1 cellular context compared by ENCODE assay signal in the genomic region with DNA sequence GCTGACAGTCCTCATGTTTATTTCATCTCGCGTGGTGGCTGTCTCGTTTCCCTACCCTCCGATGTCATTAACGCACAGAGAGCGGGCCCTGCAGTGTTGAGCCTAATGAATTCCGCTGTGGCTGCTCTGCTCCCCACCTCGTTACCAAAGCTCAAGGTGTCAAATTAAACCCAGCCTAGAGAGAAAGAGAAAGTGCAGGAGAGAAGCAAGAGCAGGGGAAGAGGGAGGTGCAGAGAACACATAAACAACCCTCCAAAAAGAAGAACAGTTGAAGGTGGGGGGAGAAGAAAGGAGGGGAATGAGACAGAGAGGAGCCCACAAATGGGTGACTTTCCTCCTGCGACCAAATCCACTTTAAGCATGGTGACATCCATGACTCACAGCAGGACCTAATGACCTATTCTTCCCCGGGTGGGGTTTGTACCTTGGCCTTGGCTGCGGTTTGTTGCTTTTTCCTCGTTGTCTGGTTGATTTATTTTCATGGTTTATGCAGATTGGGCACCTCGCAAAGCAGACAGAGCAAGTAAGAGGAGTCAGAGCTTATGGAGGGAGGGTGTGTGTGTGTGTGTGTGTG.
TF ChIP-seq lines count a peak whose summit lies in the region.

No MANE protein-coding gene starts in this region.

TF ChIP-seq in liver, 16 proteins besides CTCF, POLR2A, EP300 and RAD21 (continued from another document):
- TF ChIP-seq, protein P1, sequence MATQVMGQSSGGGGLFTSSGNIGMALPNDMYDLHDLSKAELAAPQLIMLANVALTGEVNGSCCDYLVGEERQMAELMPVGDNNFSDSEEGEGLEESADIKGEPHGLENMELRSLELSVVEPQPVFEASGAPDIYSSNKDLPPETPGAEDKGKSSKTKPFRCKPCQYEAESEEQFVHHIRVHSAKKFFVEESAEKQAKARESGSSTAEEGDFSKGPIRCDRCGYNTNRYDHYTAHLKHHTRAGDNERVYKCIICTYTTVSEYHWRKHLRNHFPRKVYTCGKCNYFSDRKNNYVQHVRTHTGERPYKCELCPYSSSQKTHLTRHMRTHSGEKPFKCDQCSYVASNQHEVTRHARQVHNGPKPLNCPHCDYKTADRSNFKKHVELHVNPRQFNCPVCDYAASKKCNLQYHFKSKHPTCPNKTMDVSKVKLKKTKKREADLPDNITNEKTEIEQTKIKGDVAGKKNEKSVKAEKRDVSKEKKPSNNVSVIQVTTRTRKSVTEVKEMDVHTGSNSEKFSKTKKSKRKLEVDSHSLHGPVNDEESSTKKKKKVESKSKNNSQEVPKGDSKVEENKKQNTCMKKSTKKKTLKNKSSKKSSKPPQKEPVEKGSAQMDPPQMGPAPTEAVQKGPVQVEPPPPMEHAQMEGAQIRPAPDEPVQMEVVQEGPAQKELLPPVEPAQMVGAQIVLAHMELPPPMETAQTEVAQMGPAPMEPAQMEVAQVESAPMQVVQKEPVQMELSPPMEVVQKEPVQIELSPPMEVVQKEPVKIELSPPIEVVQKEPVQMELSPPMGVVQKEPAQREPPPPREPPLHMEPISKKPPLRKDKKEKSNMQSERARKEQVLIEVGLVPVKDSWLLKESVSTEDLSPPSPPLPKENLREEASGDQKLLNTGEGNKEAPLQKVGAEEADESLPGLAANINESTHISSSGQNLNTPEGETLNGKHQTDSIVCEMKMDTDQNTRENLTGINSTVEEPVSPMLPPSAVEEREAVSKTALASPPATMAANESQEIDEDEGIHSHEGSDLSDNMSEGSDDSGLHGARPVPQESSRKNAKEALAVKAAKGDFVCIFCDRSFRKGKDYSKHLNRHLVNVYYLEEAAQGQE (IDR thresholded peaks at IDR 0.05): no peak
- TF ChIP-seq, protein P2, sequence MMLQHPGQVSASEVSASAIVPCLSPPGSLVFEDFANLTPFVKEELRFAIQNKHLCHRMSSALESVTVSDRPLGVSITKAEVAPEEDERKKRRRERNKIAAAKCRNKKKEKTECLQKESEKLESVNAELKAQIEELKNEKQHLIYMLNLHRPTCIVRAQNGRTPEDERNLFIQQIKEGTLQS (IDR thresholded peaks at IDR 0.05): no peak
- TF ChIP-seq, protein P3, sequence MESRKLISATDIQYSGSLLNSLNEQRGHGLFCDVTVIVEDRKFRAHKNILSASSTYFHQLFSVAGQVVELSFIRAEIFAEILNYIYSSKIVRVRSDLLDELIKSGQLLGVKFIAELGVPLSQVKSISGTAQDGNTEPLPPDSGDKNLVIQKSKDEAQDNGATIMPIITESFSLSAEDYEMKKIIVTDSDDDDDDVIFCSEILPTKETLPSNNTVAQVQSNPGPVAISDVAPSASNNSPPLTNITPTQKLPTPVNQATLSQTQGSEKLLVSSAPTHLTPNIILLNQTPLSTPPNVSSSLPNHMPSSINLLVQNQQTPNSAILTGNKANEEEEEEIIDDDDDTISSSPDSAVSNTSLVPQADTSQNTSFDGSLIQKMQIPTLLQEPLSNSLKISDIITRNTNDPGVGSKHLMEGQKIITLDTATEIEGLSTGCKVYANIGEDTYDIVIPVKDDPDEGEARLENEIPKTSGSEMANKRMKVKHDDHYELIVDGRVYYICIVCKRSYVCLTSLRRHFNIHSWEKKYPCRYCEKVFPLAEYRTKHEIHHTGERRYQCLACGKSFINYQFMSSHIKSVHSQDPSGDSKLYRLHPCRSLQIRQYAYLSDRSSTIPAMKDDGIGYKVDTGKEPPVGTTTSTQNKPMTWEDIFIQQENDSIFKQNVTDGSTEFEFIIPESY (IDR thresholded peaks at IDR 0.05): no peak
- peak in 1 of 2 donors; percentile 10 for TF ChIP-seq HNF4A (conservative IDR thresholded peaks at IDR 0.05)
- no peak for TF ChIP-seq JUND (IDR thresholded peaks at IDR 0.05)
- TF ChIP-seq GABPA (IDR thresholded peaks at IDR 0.05 in 1 of 2, conservative IDR thresholded peaks at IDR 0.05 in 1 of 2): no peak
- TF ChIP-seq YY1 (IDR thresholded peaks at IDR 0.05): no peak
- TF ChIP-seq TAF1 (conservative IDR thresholded peaks at IDR 0.05): no peak
